ENCODE assay signal across 9 cellular contexts in genomic region chr18:37393945-37394609, GRCh38.
A peak's percentile ranks its signal among the peaks of the same experiment; 100 is the strongest.
DNase-seq lines count a peak whose midpoint lies in the region; ATAC-seq and TF ChIP-seq lines count a peak whose summit lies in the region.
"Had no signal": no experiment of that assay in that cellular context is flagged by ENCODE, and none has a peak within 500 bp of the region (broad histone marks: within the 10 kb centered on the region; RNA-seq: fewer than 3 reads in every experiment).

No MANE protein-coding gene starts in this region.

- peak overlapping the region; percentile 51 for H3K4me3 ChIP-seq in choroid plexus epithelial cell (ENCODE audit: low read depth, low read length)
- peak overlapping the region; percentile 23 to 67 (median 57) for H3K4me3 ChIP-seq in skeletal muscle tissue (ENCODE audit: low read length in 3 of 3)

- no peaks in the 10 kb centered on the region for H3K4me1 Mint-ChIP-seq in stimulated activated naive CD8-positive, alpha-beta T cell treated with anti-CD3 and anti-CD28 coated beads, Interleukin-15, Interleukin-2, amounts not matched to agents 100 ng/mL and 50 ng/mL, for 24 hours (ENCODE audit: low read depth)
- H3K4me1 Mint-ChIP-seq in stimulated activated naive CD8-positive, alpha-beta T cell treated with anti-CD3 and anti-CD28 coated beads, Interleukin-15, amount 100 ng/mL, for 72 hours = peaks cover 12% of the 10 kb centered on the region
- H3K4me1 Mint-ChIP-seq in activated naive CD8-positive, alpha-beta T cell treated with anti-CD3 and anti-CD28 coated beads, Interleukin-2, amount 50 U/mL, for 24 hours = no peaks in the 10 kb centered on the region

- peaks cover 3 to 6% (median 3%) of the 10 kb centered on the region in 3 donors for H3K4me1 ChIP-seq in skeletal muscle tissue (ENCODE audit: control insufficient read depth in 3 of 3, insufficient read depth in 3 of 3, low read length in 3 of 3)

- TF ChIP-seq CTCF in choroid plexus epithelial cell (conservative IDR thresholded peaks at IDR 0.05; ENCODE audit: low read depth, low read length) = no peak

- no peaks in the 10 kb centered on the region for H3K36me3 ChIP-seq in skeletal muscle tissue (ENCODE audit: control insufficient read depth in 3 of 3, insufficient read depth in 3 of 3, low read length in 3 of 3)

- no peaks in the 10 kb centered on the region for H3K36me3 Mint-ChIP-seq in stimulated activated naive CD8-positive, alpha-beta T cell treated with anti-CD3 and anti-CD28 coated beads, Interleukin-15, Interleukin-2, amounts not matched to agents 100 ng/mL and 50 ng/mL, for 24 hours (ENCODE audit: low read depth)
- no peaks in the 10 kb centered on the region for H3K36me3 Mint-ChIP-seq in activated naive CD8-positive, alpha-beta T cell treated with anti-CD3 and anti-CD28 coated beads, Interleukin-2, amount 50 U/mL, for 24 hours (ENCODE audit: low read depth)
- H3K36me3 Mint-ChIP-seq: activated naive CD4-positive, alpha-beta T cell treated with anti-CD3 and anti-CD28 coated beads, Interleukin-2, amount 50 U/mL, for 24 hours had no signal

- peak overlapping the region in 1 of 3 donors; percentile 25 for H3K9ac ChIP-seq in skeletal muscle tissue (ENCODE audit: low read depth in 1 of 3, low read length in 3 of 3)

- peaks cover 30% of the 10 kb centered on the region for H3K27me3 Mint-ChIP-seq in stimulated activated naive CD8-positive, alpha-beta T cell treated with anti-CD3 and anti-CD28 coated beads, Interleukin-15, Interleukin-2, amounts not matched to agents 100 ng/mL and 50 ng/mL, for 24 hours
- H3K27me3 Mint-ChIP-seq in stimulated activated naive CD8-positive, alpha-beta T cell treated with anti-CD3 and anti-CD28 coated beads, Interleukin-15, amount 100 ng/mL, for 72 hours = peaks cover 67% of the 10 kb centered on the region
- peaks cover 25% of the 10 kb centered on the region for H3K27me3 Mint-ChIP-seq in activated naive CD8-positive, alpha-beta T cell treated with anti-CD3 and anti-CD28 coated beads, Interleukin-2, amount 50 U/mL, for 24 hours

- DNase-seq in stimulated activated naive CD8-positive, alpha-beta T cell treated with anti-CD3 and anti-CD28 coated beads, Interleukin-15, amount 100 ng/mL, for 72 hours = no peak
- DNase-seq in NCI-H446 (lab: John Stamatoyannopoulos, UW) (peak; percentile 40 to 76), choroid plexus epithelial cell (ENCODE audit: low read depth) (peak; percentile 30), iris pigment epithelial cell (ENCODE audit: low read depth) (peak; percentile 29)
- no peak for DNase-seq in activated naive CD8-positive, alpha-beta T cell treated with anti-CD3 and anti-CD28 coated beads, Interleukin-2, amount 50 U/mL, for 24 hours

- H3K27ac ChIP-seq in skeletal muscle tissue (ENCODE audit: low read depth, low read length) = no peak overlapping the region

- H3K9me3 Mint-ChIP-seq in stimulated activated naive CD8-positive, alpha-beta T cell treated with anti-CD3 and anti-CD28 coated beads, Interleukin-15, Interleukin-2, amounts not matched to agents 100 ng/mL and 50 ng/mL, for 24 hours = no peaks in the 10 kb centered on the region
- H3K9me3 Mint-ChIP-seq in stimulated activated naive CD8-positive, alpha-beta T cell treated with anti-CD3 and anti-CD28 coated beads, Interleukin-15, amount 100 ng/mL, for 72 hours = no peaks in the 10 kb centered on the region
- no peaks in the 10 kb centered on the region for H3K9me3 Mint-ChIP-seq in activated naive CD8-positive, alpha-beta T cell treated with anti-CD3 and anti-CD28 coated beads, Interleukin-2, amount 50 U/mL, for 24 hours
- H3K9me3 Mint-ChIP-seq: activated naive CD4-positive, alpha-beta T cell treated with anti-CD3 and anti-CD28 coated beads, Interleukin-2, amount 50 U/mL, for 24 hours had no signal

- peaks cover 5 to 9% (median 7%) of the 10 kb centered on the region in 3 donors for H3K9me3 ChIP-seq in skeletal muscle tissue (ENCODE audit: control insufficient read depth in 3 of 3, low read length in 3 of 3)

- H3K27me3 ChIP-seq in skeletal muscle tissue (ENCODE audit: control insufficient read depth in 3 of 3, insufficient read depth in 3 of 3, low read length in 3 of 3) = peaks cover 3 to 14% (median 14%) of the 10 kb centered on the region in 3 donors

- no peak overlapping the region for H3K27ac Mint-ChIP-seq in stimulated activated naive CD8-positive, alpha-beta T cell treated with anti-CD3 and anti-CD28 coated beads, Interleukin-15, Interleukin-2, amounts not matched to agents 100 ng/mL and 50 ng/mL, for 24 hours
- H3K27ac Mint-ChIP-seq in stimulated activated naive CD8-positive, alpha-beta T cell treated with anti-CD3 and anti-CD28 coated beads, Interleukin-15, amount 100 ng/mL, for 72 hours = no peak overlapping the region
- no peak overlapping the region for H3K27ac Mint-ChIP-seq in activated naive CD8-positive, alpha-beta T cell treated with anti-CD3 and anti-CD28 coated beads, Interleukin-2, amount 50 U/mL, for 24 hours
- H3K27ac Mint-ChIP-seq: activated naive CD4-positive, alpha-beta T cell treated with anti-CD3 and anti-CD28 coated beads, Interleukin-2, amount 50 U/mL, for 24 hours had no signal

- no peak for ATAC-seq in stimulated activated naive CD8-positive, alpha-beta T cell treated with anti-CD3 and anti-CD28 coated beads, Interleukin-15, amount 100 ng/mL, for 72 hours
- no peak for ATAC-seq in GM21360 (IDR thresholded peaks at IDR 0.05; ENCODE audit: unreplicated experiment)
- ATAC-seq in activated naive CD8-positive, alpha-beta T cell treated with anti-CD3 and anti-CD28 coated beads, Interleukin-2, amount 50 U/mL, for 24 hours = no peak

- H3K4me3 Mint-ChIP-seq in stimulated activated naive CD8-positive, alpha-beta T cell treated with anti-CD3 and anti-CD28 coated beads, Interleukin-15, Interleukin-2, amounts not matched to agents 100 ng/mL and 50 ng/mL, for 24 hours = peak overlapping the region; percentile 2
- peak overlapping the region in 1 of 2 donors; percentile 13 for H3K4me3 Mint-ChIP-seq in stimulated activated naive CD8-positive, alpha-beta T cell treated with anti-CD3 and anti-CD28 coated beads, Interleukin-15, amount 100 ng/mL, for 72 hours
- no peak overlapping the region for H3K4me3 Mint-ChIP-seq in activated naive CD8-positive, alpha-beta T cell treated with anti-CD3 and anti-CD28 coated beads, Interleukin-2, amount 50 U/mL, for 24 hours

Comparison
In these comparisons a context has a peak if more than half of its experiments do, and no peak if none do; other contexts are left out.
1. DNase-seq: peak in NCI-H446 (2 of 2), choroid plexus epithelial cell (single experiment) and iris pigment epithelial cell (single experiment); none in stimulated activated naive CD8-positive, alpha-beta T cell treated with anti-CD3 and anti-CD28 coated beads, Interleukin-15, amount 100 ng/mL, for 72 hours (0 of 2) and activated naive CD8-positive, alpha-beta T cell treated with anti-CD3 and anti-CD28 coated beads, Interleukin-2, amount 50 U/mL, for 24 hours (single experiment).